ENCODE assay signal across 8 cellular contexts in genomic region chr12:31959701-31960391, GRCh38. TPM values are rescaled to one million over a fixed set of nuclear protein-coding genes. Genes with fewer than 3 reads are reported as not detected.
DNase-seq lines count a peak whose midpoint lies in the region; ATAC-seq and TF ChIP-seq lines count a peak whose summit lies in the region.

No MANE protein-coding gene starts in this region.

- peak overlapping the region; percentile 92 for H3K27ac Mint-ChIP-seq in activated T-helper 17 cell treated with anti-CD3 and anti-CD28 coated beads, Interleukin-2, amount 50 U/mL, for 72 hours
- peak overlapping the region; percentile 88 to 98 (median 98) for H3K27ac Mint-ChIP-seq in nephron
- peak overlapping the region; percentile 97 for H3K27ac Mint-ChIP-seq in stimulated activated naive CD8-positive, alpha-beta T cell treated with anti-CD3 and anti-CD28 coated beads, Interleukin-15, amount 100 ng/mL, for 72 hours

- peaks cover 29% of the 10 kb centered on the region for H3K4me1 ChIP-seq in OCI-LY1 (ENCODE audit: insufficient read depth, low read length, severe bottlenecking)

- peaks cover 51% of the 10 kb centered on the region for H3K4me1 Mint-ChIP-seq in activated T-helper 17 cell treated with anti-CD3 and anti-CD28 coated beads, Interleukin-2, amount 50 U/mL, for 72 hours
- peaks cover 36% of the 10 kb centered on the region for H3K4me1 Mint-ChIP-seq in nephron
- peaks cover 75% of the 10 kb centered on the region for H3K4me1 Mint-ChIP-seq in stimulated activated naive CD8-positive, alpha-beta T cell treated with anti-CD3 and anti-CD28 coated beads, Interleukin-15, amount 100 ng/mL, for 72 hours

- H3K27me3 ChIP-seq in HL-60 (ENCODE audit: insufficient read depth, poor library complexity, severe bottlenecking): no peaks in the 10 kb centered on the region
- H3K27me3 ChIP-seq in OCI-LY1 (ENCODE audit: insufficient read depth, low read length): no peaks in the 10 kb centered on the region

- H3K4me3 Mint-ChIP-seq in activated T-helper 17 cell treated with anti-CD3 and anti-CD28 coated beads, Interleukin-2, amount 50 U/mL, for 72 hours: peak overlapping the region; percentile 94
- H3K4me3 Mint-ChIP-seq in nephron: peak overlapping the region; percentile 95 to 98 (median 97)
- peak overlapping the region; percentile 92 to 95 for H3K4me3 Mint-ChIP-seq in stimulated activated naive CD8-positive, alpha-beta T cell treated with anti-CD3 and anti-CD28 coated beads, Interleukin-15, amount 100 ng/mL, for 72 hours

- peaks cover 52% of the 10 kb centered on the region for H3K36me3 Mint-ChIP-seq in activated T-helper 17 cell treated with anti-CD3 and anti-CD28 coated beads, Interleukin-2, amount 50 U/mL, for 72 hours (ENCODE audit: low read depth)
- H3K36me3 Mint-ChIP-seq in nephron (ENCODE audit: low read depth): peaks cover 43% of the 10 kb centered on the region

- TF ChIP-seq CTCF in HL-60 (IDR thresholded peaks at IDR 0.05; ENCODE audit: insufficient read depth, low read length): no peak
- TF ChIP-seq CTCF in OCI-LY1 (IDR thresholded peaks at IDR 0.05; ENCODE audit: low read length): peak; percentile 22
- no peak for TF ChIP-seq CTCF in nephron (IDR thresholded peaks at IDR 0.05; ENCODE audit: unreplicated experiment in 3 of 3)

- DNase-seq in D341Med (ENCODE audit: low spot score) (peak; percentile 83), HL-60 (ENCODE audit: low read depth in 1 of 2, low spot score in 1 of 2) (peak; percentile 21 to 69), fibroblast of peridontal ligament (ENCODE audit: extremely low read depth) (peak; percentile 66)
- peak in 1 of 2 donors; percentile 81 for DNase-seq in stimulated activated naive CD8-positive, alpha-beta T cell treated with anti-CD3 and anti-CD28 coated beads, Interleukin-15, amount 100 ng/mL, for 72 hours

- peaks cover 50% of the 10 kb centered on the region for H3K79me2 ChIP-seq in OCI-LY1 (ENCODE audit: insufficient read depth, low read length)

- peak overlapping the region; percentile 92 for H3K27ac ChIP-seq in HL-60 (replicated peaks)
- H3K27ac ChIP-seq in OCI-LY1 (ENCODE audit: low read depth, low read length, poor library complexity, severe bottlenecking): peak overlapping the region; percentile 90

- peaks cover 3% of the 10 kb centered on the region for H3K9me3 Mint-ChIP-seq in activated T-helper 17 cell treated with anti-CD3 and anti-CD28 coated beads, Interleukin-2, amount 50 U/mL, for 72 hours
- peaks cover 16% of the 10 kb centered on the region for H3K9me3 Mint-ChIP-seq in nephron
- peaks cover 5 to 19% of the 10 kb centered on the region in 2 donors for H3K9me3 Mint-ChIP-seq in stimulated activated naive CD8-positive, alpha-beta T cell treated with anti-CD3 and anti-CD28 coated beads, Interleukin-15, amount 100 ng/mL, for 72 hours

- no peaks in the 10 kb centered on the region for H4K20me1 ChIP-seq in OCI-LY1 (ENCODE audit: insufficient read depth, low read length)

- H2AFZ ChIP-seq in OCI-LY1 (ENCODE audit: low read length): no peak overlapping the region

- H3K36me3 ChIP-seq in OCI-LY1 (ENCODE audit: insufficient read depth, low read length): peaks cover 44% of the 10 kb centered on the region

- peak overlapping the region; percentile 80 for H3K9ac ChIP-seq in OCI-LY1 (ENCODE audit: low read length)

- H3K4me2 ChIP-seq in OCI-LY1 (ENCODE audit: low read length): peak overlapping the region; percentile 95

- H3K9me2 ChIP-seq in OCI-LY1 (ENCODE audit: low read depth, low read length): no peaks in the 10 kb centered on the region

- peak overlapping the region; percentile 58 for H3K4me3 ChIP-seq in HL-60 (replicated peaks; ENCODE audit: insufficient read depth, low read length)
- peak overlapping the region; percentile 75 for H3K4me3 ChIP-seq in OCI-LY1 (ENCODE audit: low read depth, low read length, poor library complexity, severe bottlenecking)

- no peaks in the 10 kb centered on the region for H3F3A ChIP-seq in OCI-LY1 (ENCODE audit: insufficient read depth, low read length)

- ATAC-seq in GM19468 (IDR thresholded peaks at IDR 0.05; ENCODE audit: extremely low read depth, unreplicated experiment): peak; percentile 3
- ATAC-seq in activated T-helper 17 cell treated with anti-CD3 and anti-CD28 coated beads, Interleukin-2, amount 50 U/mL, for 72 hours (replicated peaks): peak; percentile 64
- peak; percentile 72 for ATAC-seq in stimulated activated naive CD8-positive, alpha-beta T cell treated with anti-CD3 and anti-CD28 coated beads, Interleukin-15, amount 100 ng/mL, for 72 hours

- peaks cover 13% of the 10 kb centered on the region for H3K9me3 ChIP-seq in OCI-LY1 (ENCODE audit: low read length)

- no peaks in the 10 kb centered on the region for H3K27me3 Mint-ChIP-seq in activated T-helper 17 cell treated with anti-CD3 and anti-CD28 coated beads, Interleukin-2, amount 50 U/mL, for 72 hours
- no peaks in the 10 kb centered on the region for H3K27me3 Mint-ChIP-seq in nephron (ENCODE audit: low read depth)
- no peaks in the 10 kb centered on the region for H3K27me3 Mint-ChIP-seq in stimulated activated naive CD8-positive, alpha-beta T cell treated with anti-CD3 and anti-CD28 coated beads, Interleukin-15, amount 100 ng/mL, for 72 hours

RNA-seq across cellular contexts. Expression of gene RESF1, which starts 0.6 kb away (rescaled TPM):
- 10 to 100 TPM; 83.1 to 88.3 TPM for total RNA-seq in activated T-helper 17 cell treated with anti-CD3 and anti-CD28 coated beads, Interleukin-2, amount 50 U/mL, for 72 hours

Comparison
In these comparisons a context has a peak if more than half of its experiments do, and no peak if none do; other contexts are left out.
1. ATAC-seq: peak in every context shown above with its lines; median percentile 72 in stimulated activated naive CD8-positive, alpha-beta T cell treated with anti-CD3 and anti-CD28 coated beads, Interleukin-15, amount 100 ng/mL, for 72 hours; 64 in activated T-helper 17 cell treated with anti-CD3 and anti-CD28 coated beads, Interleukin-2, amount 50 U/mL, for 72 hours; 3 in GM19468.